Comparison of ENCODE assay signal across 18 cellular contexts in genomic region chr1:41874903-41875411, GRCh38. TPM values are rescaled to one million over a fixed set of nuclear protein-coding genes. Genes with fewer than 3 reads are reported as not detected.
DNase-seq lines count a peak whose midpoint lies in the region; ATAC-seq and TF ChIP-seq lines count a peak whose summit lies in the region.
"Had no signal": no experiment of that assay in that cellular context is flagged by ENCODE, and none has a peak within 500 bp of the region (broad histone marks: within the 10 kb centered on the region; RNA-seq: fewer than 3 reads in every experiment).

No MANE protein-coding gene starts in this region.

- no peak for TF ChIP-seq CTCF in upper lobe of left lung (IDR thresholded peaks at IDR 0.05)

- H3K4me3 ChIP-seq in Jurkat, Clone E6-1 (ENCODE audit: low read length), result peak overlapping the region; percentile 30
- H3K4me3 ChIP-seq in upper lobe of left lung (no peak overlapping the region), SJCRH30 (no peak overlapping the region)
- H3K4me3 ChIP-seq: BLaER1, mucosa of descending colon, thyroid gland had no signal

- H3K36me3 ChIP-seq in upper lobe of left lung (no peaks in the 10 kb centered on the region), SJCRH30 (no peaks in the 10 kb centered on the region)
- H3K36me3 ChIP-seq: BLaER1, thyroid gland had no signal

- H3K27ac Mint-ChIP-seq in central memory CD8-positive, alpha-beta T cell (ENCODE audit: low read depth), result peak overlapping the region; percentile 82
- peak overlapping the region; percentile 15 to 82 (median 76) for H3K27ac Mint-ChIP-seq in immature natural killer cell
- H3K27ac Mint-ChIP-seq: activated B cell treated with CpG ODN at 0.5 μM for 24 hours; T-helper 1 cell treated with Interleukin-12 subunit alpha and Interleukin-12 subunit beta and Interleukin-4 antibody, amounts not matched to agents 30 μg/mL and 1 μg/mL, for 36 hours had no signal

- H3K4me1 ChIP-seq in upper lobe of left lung (peaks cover 16 to 25% (median 17%) of the 10 kb centered on the region in 4 donors), SJCRH30 (peaks cover 14% of the 10 kb centered on the region)
- H3K4me1 ChIP-seq: BLaER1 had no signal

- H3K4me1 Mint-ChIP-seq in central memory CD8-positive, alpha-beta T cell, result peaks cover 45% of the 10 kb centered on the region
- H3K4me1 Mint-ChIP-seq in immature natural killer cell, result peaks cover 33 to 73% of the 10 kb centered on the region in 2 donors

- no peak overlapping the region for H3K4me3 Mint-ChIP-seq in central memory CD8-positive, alpha-beta T cell
- H3K4me3 Mint-ChIP-seq in immature natural killer cell, result peak overlapping the region in 3 of 5 donors; percentile 9 to 27 (median 26)
- H3K4me3 Mint-ChIP-seq: activated B cell treated with CpG ODN at 0.5 μM for 24 hours; T-helper 1 cell treated with Interleukin-12 subunit alpha and Interleukin-12 subunit beta and Interleukin-4 antibody, amounts not matched to agents 30 μg/mL and 1 μg/mL, for 36 hours had no signal

- no peak for ATAC-seq in central memory CD8-positive, alpha-beta T cell (replicated peaks; ENCODE audit: extremely low read depth, poor library complexity, severe bottlenecking)
- ATAC-seq in upper lobe of left lung (ENCODE audit: low FRiP score in 2 of 2), result peak; percentile 28 to 64

- H3K27ac ChIP-seq in upper lobe of left lung, result peak overlapping the region in 1 of 4 donors; percentile 55
- H3K27ac ChIP-seq in SJCRH30, result no peak overlapping the region
- H3K27ac ChIP-seq: BLaER1, RWPE1, thyroid gland had no signal

- no peak for TF ChIP-seq EP300 in upper lobe of left lung (IDR thresholded peaks at IDR 0.05)

- WGBS in upper lobe of left lung, 2 donors, result 77 to 87% methylated on average over 3 to 7 of the region's 7 CpGs

- no peaks in the 10 kb centered on the region for H3K9me3 Mint-ChIP-seq in central memory CD8-positive, alpha-beta T cell
- H3K9me3 Mint-ChIP-seq in immature natural killer cell, result no peaks in the 10 kb centered on the region
- H3K9me3 Mint-ChIP-seq: activated B cell treated with CpG ODN at 0.5 μM for 24 hours; T-helper 1 cell treated with Interleukin-12 subunit alpha and Interleukin-12 subunit beta and Interleukin-4 antibody, amounts not matched to agents 30 μg/mL and 1 μg/mL, for 36 hours had no signal

- H3K36me3 Mint-ChIP-seq in central memory CD8-positive, alpha-beta T cell (ENCODE audit: insufficient read depth), result no peaks in the 10 kb centered on the region
- H3K36me3 Mint-ChIP-seq in immature natural killer cell, result no peaks in the 10 kb centered on the region

- TF ChIP-seq POLR2A in upper lobe of left lung (IDR thresholded peaks at IDR 0.05), result no peak

- H3K27me3 ChIP-seq in upper lobe of left lung, result no peaks in the 10 kb centered on the region
- H3K27me3 ChIP-seq in SJCRH30, result no peaks in the 10 kb centered on the region
- H3K27me3 ChIP-seq: BLaER1, thyroid gland had no signal

- H3K9me3 ChIP-seq in upper lobe of left lung, result no peaks in the 10 kb centered on the region
- no peaks in the 10 kb centered on the region for H3K9me3 ChIP-seq in SJCRH30 (replicated peaks)
- H3K9me3 ChIP-seq: BLaER1, mucosa of descending colon, thyroid gland had no signal

- H3K27me3 Mint-ChIP-seq in central memory CD8-positive, alpha-beta T cell, result no peaks in the 10 kb centered on the region
- H3K27me3 Mint-ChIP-seq in immature natural killer cell (ENCODE audit: low read depth in 3 of 3), result peaks cover 0 to 3% (median 3%) of the 10 kb centered on the region in 3 donors
- H3K27me3 Mint-ChIP-seq: activated B cell treated with CpG ODN at 0.5 μM for 24 hours had no signal

- no peak for DNase-seq in Jurkat, Clone E6-1 (ENCODE audit: low read depth, low spot score)
- DNase-seq in central memory CD8-positive, alpha-beta T cell (ENCODE audit: low spot score in 2 of 2), result no peak
- DNase-seq in immature natural killer cell, result no peak
- peak in 1 of 2 donors; percentile 17 for DNase-seq in upper lobe of left lung
- no peak for DNase-seq in epidermal melanocyte (ENCODE audit: insufficient read length, low spot score)
- DNase-seq in NCI-H2196 (lab: John Stamatoyannopoulos, UW; ENCODE audit: unreplicated experiment), result no peak
- DNase-seq in SJCRH30, result no peak
- DNase-seq: activated B cell treated with CpG ODN at 0.5 μM for 24 hours; DMS 273 treated with DMSO at 0.1 percent for 48 hours; mucosa of descending colon; NCI-H1436; NK-92 treated with Interleukin-12 subunit alpha and Interleukin-12 subunit beta, amount 100 ng/mL, for 24 hours; stimulated activated CD4-positive, alpha-beta T cell treated with anti-CD3 and anti-CD28 coated beads, Interleukin-4, amount 100 ng/mL, for 24 hours; stimulated activated CD8-positive, alpha-beta memory T cell treated with anti-CD3 and anti-CD28 coated beads, Interleukin-4, amount 100 ng/mL, for 48 hours; thyroid gland had no signal

RNA-seq across cellular contexts. Expression of gene HIVEP3, which starts 43.8 kb away (rescaled TPM):
- polyA plus RNA-seq in Jurkat, Clone E6-1 (2012; ENCODE audit: insufficient read depth, insufficient read length), result 13.6 TPM
- polyA plus RNA-seq in immature natural killer cell, result 10 to 100 TPM in 2 of 3 donors, 1 to 10 TPM in 1; 9.8 to 24.1 (median 15.5) TPM
- total RNA-seq in upper lobe of left lung, result 10 to 100 TPM in 5 of 6 donors, 1 to 10 TPM in 1; 9.7 to 23.0 (median 11.6) TPM
- 2.5 and 2.8 TPM in 2 replicates for total RNA-seq in SJCRH30 (2014; rRNA removed; shearing (Covaris generic))
